Comparison of ENCODE assay signal across 1 cellular context in genomic region chr2:226797289-226797988, GRCh38.
TF ChIP-seq lines count a peak whose summit lies in the region.

No MANE protein-coding gene starts in this region.

TF ChIP-seq in HepG2, 621 proteins besides CTCF, POLR2A, EP300 and RAD21 (continued from another document):
- TF ChIP-seq, protein P1, sequence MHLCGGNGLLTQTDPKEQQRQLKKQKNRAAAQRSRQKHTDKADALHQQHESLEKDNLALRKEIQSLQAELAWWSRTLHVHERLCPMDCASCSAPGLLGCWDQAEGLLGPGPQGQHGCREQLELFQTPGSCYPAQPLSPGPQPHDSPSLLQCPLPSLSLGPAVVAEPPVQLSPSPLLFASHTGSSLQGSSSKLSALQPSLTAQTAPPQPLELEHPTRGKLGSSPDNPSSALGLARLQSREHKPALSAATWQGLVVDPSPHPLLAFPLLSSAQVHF (CRISPR knock-in tag; IDR thresholded peaks at IDR 0.05), result peak; percentile 10; the same call in 1 of the 2 replicates
- TF ChIP-seq, protein P2, sequence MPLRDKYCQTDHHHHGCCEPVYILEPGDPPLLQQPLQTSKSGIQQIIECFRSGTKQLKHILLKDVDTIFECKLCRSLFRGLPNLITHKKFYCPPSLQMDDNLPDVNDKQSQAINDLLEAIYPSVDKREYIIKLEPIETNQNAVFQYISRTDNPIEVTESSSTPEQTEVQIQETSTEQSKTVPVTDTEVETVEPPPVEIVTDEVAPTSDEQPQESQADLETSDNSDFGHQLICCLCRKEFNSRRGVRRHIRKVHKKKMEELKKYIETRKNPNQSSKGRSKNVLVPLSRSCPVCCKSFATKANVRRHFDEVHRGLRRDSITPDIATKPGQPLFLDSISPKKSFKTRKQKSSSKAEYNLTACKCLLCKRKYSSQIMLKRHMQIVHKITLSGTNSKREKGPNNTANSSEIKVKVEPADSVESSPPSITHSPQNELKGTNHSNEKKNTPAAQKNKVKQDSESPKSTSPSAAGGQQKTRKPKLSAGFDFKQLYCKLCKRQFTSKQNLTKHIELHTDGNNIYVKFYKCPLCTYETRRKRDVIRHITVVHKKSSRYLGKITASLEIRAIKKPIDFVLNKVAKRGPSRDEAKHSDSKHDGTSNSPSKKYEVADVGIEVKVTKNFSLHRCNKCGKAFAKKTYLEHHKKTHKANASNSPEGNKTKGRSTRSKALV (CRISPR knock-in tag; IDR thresholded peaks at IDR 0.05), result no peak
- peak; percentile 64; the same call in 1 of the 2 replicates for TF ChIP-seq REXO4 (CRISPR knock-in tag; IDR thresholded peaks at IDR 0.05; ENCODE audit: borderline replicate concordance)
- TF ChIP-seq SKIL (CRISPR knock-in tag; IDR thresholded peaks at IDR 0.05; ENCODE audit: borderline replicate concordance), result 0 out of 2 replicates have a peak, but pooled peaks have one; percentile 5
- no peak for TF ChIP-seq ZBTB8A (CRISPR knock-in tag; IDR thresholded peaks at IDR 0.05; ENCODE audit: borderline replicate concordance, low read depth)
- no peak for TF ChIP-seq RARG (CRISPR knock-in tag; IDR thresholded peaks at IDR 0.05; ENCODE audit: low read depth)
- 0 out of 2 replicates have a peak, but pooled peaks have one; percentile 2 for TF ChIP-seq POLR2G (IDR thresholded peaks at IDR 0.05; ENCODE audit: low read depth, low read length)
- no peak for TF ChIP-seq ARHGAP35 (CRISPR knock-in tag; IDR thresholded peaks at IDR 0.05; ENCODE audit: borderline replicate concordance)
- TF ChIP-seq, protein P3, sequence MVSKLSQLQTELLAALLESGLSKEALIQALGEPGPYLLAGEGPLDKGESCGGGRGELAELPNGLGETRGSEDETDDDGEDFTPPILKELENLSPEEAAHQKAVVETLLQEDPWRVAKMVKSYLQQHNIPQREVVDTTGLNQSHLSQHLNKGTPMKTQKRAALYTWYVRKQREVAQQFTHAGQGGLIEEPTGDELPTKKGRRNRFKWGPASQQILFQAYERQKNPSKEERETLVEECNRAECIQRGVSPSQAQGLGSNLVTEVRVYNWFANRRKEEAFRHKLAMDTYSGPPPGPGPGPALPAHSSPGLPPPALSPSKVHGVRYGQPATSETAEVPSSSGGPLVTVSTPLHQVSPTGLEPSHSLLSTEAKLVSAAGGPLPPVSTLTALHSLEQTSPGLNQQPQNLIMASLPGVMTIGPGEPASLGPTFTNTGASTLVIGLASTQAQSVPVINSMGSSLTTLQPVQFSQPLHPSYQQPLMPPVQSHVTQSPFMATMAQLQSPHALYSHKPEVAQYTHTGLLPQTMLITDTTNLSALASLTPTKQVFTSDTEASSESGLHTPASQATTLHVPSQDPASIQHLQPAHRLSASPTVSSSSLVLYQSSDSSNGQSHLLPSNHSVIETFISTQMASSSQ (IDR thresholded peaks at IDR 0.05; ENCODE audit: low read depth), result no peak
- TF ChIP-seq, protein P3 (CRISPR knock-in tag; IDR thresholded peaks at IDR 0.05; ENCODE audit: borderline replicate concordance), result no peak
- no peak for TF ChIP-seq ZBTB43 (CRISPR knock-in tag; conservative IDR thresholded peaks at IDR 0.05)
- TF ChIP-seq PRDM4 (CRISPR knock-in tag; IDR thresholded peaks at IDR 0.05; ENCODE audit: borderline replicate concordance), result no peak
- no peak for TF ChIP-seq ZNF460 (CRISPR knock-in tag; IDR thresholded peaks at IDR 0.05; ENCODE audit: borderline replicate concordance)
- no peak for TF ChIP-seq ZNF543 (CRISPR knock-in tag; IDR thresholded peaks at IDR 0.05)
- no peak for TF ChIP-seq ARID2 (CRISPR knock-in tag; IDR thresholded peaks at IDR 0.05; ENCODE audit: borderline replicate concordance)
- TF ChIP-seq ZNF230 (CRISPR knock-in tag; IDR thresholded peaks at IDR 0.05), result no peak
- TF ChIP-seq SP4 (CRISPR knock-in tag; IDR thresholded peaks at IDR 0.05), result no peak
- 0 out of 2 replicates have a peak, but pooled peaks have one; percentile 10 for TF ChIP-seq ZNF292 (CRISPR knock-in tag; IDR thresholded peaks at IDR 0.05; ENCODE audit: borderline replicate concordance, low read depth)
- TF ChIP-seq NFE2L2 (IDR thresholded peaks at IDR 0.05; ENCODE audit: low read length), result no peak
- TF ChIP-seq, protein P4, sequence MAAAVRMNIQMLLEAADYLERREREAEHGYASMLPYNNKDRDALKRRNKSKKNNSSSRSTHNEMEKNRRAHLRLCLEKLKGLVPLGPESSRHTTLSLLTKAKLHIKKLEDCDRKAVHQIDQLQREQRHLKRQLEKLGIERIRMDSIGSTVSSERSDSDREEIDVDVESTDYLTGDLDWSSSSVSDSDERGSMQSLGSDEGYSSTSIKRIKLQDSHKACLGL (CRISPR knock-in tag; IDR thresholded peaks at IDR 0.05), result 0 out of 2 replicates have a peak, but pooled peaks have one; percentile 35
- TF ChIP-seq IKZF4 (CRISPR knock-in tag; IDR thresholded peaks at IDR 0.05; ENCODE audit: borderline replicate concordance, low read depth, not compliant biosample characterization), result no peak
- TF ChIP-seq NFKB2 (CRISPR knock-in tag; IDR thresholded peaks at IDR 0.05; ENCODE audit: borderline replicate concordance), result peak; percentile 3; the same call in 1 of the 2 replicates
- 0 out of 2 replicates have a peak, but pooled peaks have one; percentile 56 for TF ChIP-seq ZNF547 (CRISPR knock-in tag; IDR thresholded peaks at IDR 0.05)
- TF ChIP-seq NR2F1 (CRISPR knock-in tag; IDR thresholded peaks at IDR 0.05), result no peak
- no peak for TF ChIP-seq ZNF121 (CRISPR knock-in tag; IDR thresholded peaks at IDR 0.05)
- TF ChIP-seq ATM (IDR thresholded peaks at IDR 0.05; ENCODE audit: borderline replicate concordance), result no peak
- no peak for TF ChIP-seq MLLT10 (CRISPR knock-in tag; IDR thresholded peaks at IDR 0.05)
- TF ChIP-seq, protein P5, sequence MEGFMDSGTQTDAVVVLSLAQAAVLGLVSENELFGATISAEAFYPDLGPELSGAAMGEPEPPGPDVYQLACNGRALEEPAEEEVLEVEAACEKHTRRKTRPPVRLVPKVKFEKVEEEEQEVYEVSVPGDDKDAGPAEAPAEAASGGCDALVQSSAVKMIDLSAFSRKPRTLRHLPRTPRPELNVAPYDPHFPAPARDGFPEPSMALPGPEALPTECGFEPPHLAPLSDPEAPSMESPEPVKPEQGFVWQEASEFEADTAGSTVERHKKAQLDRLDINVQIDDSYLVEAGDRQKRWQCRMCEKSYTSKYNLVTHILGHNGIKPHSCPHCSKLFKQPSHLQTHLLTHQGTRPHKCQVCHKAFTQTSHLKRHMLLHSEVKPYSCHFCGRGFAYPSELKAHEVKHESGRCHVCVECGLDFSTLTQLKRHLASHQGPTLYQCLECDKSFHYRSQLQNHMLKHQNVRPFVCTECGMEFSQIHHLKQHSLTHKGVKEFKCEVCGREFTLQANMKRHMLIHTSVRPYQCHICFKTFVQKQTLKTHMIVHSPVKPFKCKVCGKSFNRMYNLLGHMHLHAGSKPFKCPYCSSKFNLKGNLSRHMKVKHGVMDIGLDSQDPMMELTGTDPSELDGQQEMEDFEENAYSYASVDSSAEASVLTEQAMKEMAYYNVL (CRISPR knock-in tag; IDR thresholded peaks at IDR 0.05; ENCODE audit: borderline replicate concordance), result no peak
- TF ChIP-seq ZNF343 (CRISPR knock-in tag; IDR thresholded peaks at IDR 0.05), result no peak
- TF ChIP-seq KDM5B (CRISPR knock-in tag; IDR thresholded peaks at IDR 0.05; ENCODE audit: borderline replicate concordance), result peak; percentile 43; the same call in 1 of the 2 replicates
- 0 out of 2 replicates have a peak, but pooled peaks have one; percentile 20 for TF ChIP-seq TRIM24 (CRISPR knock-in tag; IDR thresholded peaks at IDR 0.05)
- no peak for TF ChIP-seq NFATC3 (CRISPR knock-in tag; IDR thresholded peaks at IDR 0.05)
- no peak for TF ChIP-seq ZNF275 (CRISPR knock-in tag; IDR thresholded peaks at IDR 0.05; ENCODE audit: borderline replicate concordance)
- TF ChIP-seq ETV5 (CRISPR knock-in tag; IDR thresholded peaks at IDR 0.05; ENCODE audit: borderline replicate concordance), result no peak
